Comparison of ENCODE assay signal across 18 cellular contexts in genomic region chr12:48827513-48828096, GRCh38.
"Had no signal": no experiment of that assay in that cellular context is flagged by ENCODE, and none has a peak within 500 bp of the region (broad histone marks: within the 10 kb centered on the region; RNA-seq: fewer than 3 reads in every experiment).

No MANE protein-coding gene starts in this region.

- DNase-seq: activated gamma-delta T cell treated with Interleukin-2 at 50 U/mL for 16 hours; activated T-cell treated with anti-CD3 and anti-CD28 coated beads, Interleukin-2, amount 50 U/mL, for 1 hour; anterior cingulate cortex; body of pancreas; effector CD4-positive, alpha-beta T cell; foreskin keratinocyte; kidney; left lung; naive B cell; nucleus accumbens; right lobe of liver; stimulated activated CD4-positive, alpha-beta T cell treated with anti-CD3 and anti-CD28 coated beads, Interleukin-2, amount 100 ng/mL, for 24 hours; T1000 had no signal

- ATAC-seq: body of pancreas; foreskin keratinocyte; left lung; stimulated activated effector memory CD8-positive, alpha-beta T cell treated with anti-CD3 and anti-CD28 coated beads, Interleukin-12 subunit alpha, Interleukin-12 subunit beta, amount 100 ng/mL, for 72 hours; WTC11 had no signal

- H3K9me3 ChIP-seq: body of pancreas, left lung, right lobe of liver, testis had no signal

- H3K27me3 ChIP-seq: body of pancreas, foreskin keratinocyte, left lung, right lobe of liver, testis had no signal

- H3K27ac ChIP-seq: body of pancreas, foreskin keratinocyte, left lung, right lobe of liver, skin epidermis, testis had no signal

- FAIRE-seq: kidney had no signal

- H3K4me1 ChIP-seq: body of pancreas, foreskin keratinocyte, left lung, right lobe of liver had no signal

- H3K4me3 ChIP-seq: body of pancreas, left lung, lung, right lobe of liver, skin epidermis, testis had no signal
